ENCODE assay signal across 21 cellular contexts in the genomic region with DNA sequence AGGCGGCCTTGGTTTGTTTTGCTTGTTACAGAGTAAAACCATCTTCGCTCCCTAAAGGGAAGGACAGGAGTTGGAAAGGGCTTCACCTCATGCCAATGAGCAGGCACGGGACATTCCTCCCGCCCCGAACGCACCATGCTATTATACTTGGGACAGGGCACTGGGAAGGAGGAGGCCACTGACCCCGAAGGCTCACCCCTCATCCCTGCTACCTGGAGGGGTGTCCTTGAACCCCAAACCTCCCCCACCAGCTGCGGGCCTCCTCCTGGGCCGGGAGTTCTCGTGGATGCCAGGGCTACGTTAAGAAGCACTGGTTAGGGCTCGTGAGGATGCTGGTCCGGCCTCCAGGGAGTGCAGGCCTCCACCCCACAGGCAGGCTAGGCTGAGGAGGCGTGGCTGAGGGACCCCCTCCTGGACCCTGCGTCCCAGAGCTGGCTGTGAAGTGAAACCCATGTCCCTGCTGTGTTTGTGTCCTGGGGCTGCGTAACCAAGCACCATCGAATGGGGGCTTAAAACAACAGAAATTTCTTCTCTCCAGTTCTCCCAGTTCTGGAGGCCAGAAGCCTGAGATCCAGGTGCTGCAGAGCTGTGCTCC.
"Had no signal": no experiment of that assay in that cellular context is flagged by ENCODE, and none has a peak within 500 bp of the region (broad histone marks: within the 10 kb centered on the region; RNA-seq: fewer than 3 reads in every experiment).

No MANE protein-coding gene starts in this region.

- H3K27me3 ChIP-seq: pancreas, upper lobe of left lung had no signal

- DNase-seq: activated CD4-positive, alpha-beta T cell treated with anti-CD3 and anti-CD28 coated beads, Interleukin-2, amount 50 U/mL, for 1 hour; activated CD8-positive, alpha-beta memory T cell treated with anti-CD3 and anti-CD28 coated beads for 24 hours; activated CD8-positive, alpha-beta memory T cell treated with anti-CD3 and anti-CD28 coated beads, Interleukin-2, amount 50 U/mL, for 4 hours; activated naive CD4-positive, alpha-beta T cell treated with Interleukin-2 at 50 U/mL for 16 hours; activated naive CD8-positive, alpha-beta T cell treated with anti-CD3 and anti-CD28 coated beads for 36 hours; activated T-cell treated with anti-CD3 and anti-CD28 coated beads, Interleukin-2, amount 50 U/mL, for 24 hours; cortex of kidney; kidney; lower lobe of right lung; naive thymus-derived CD8-positive, alpha-beta T cell; SK-N-SH; small intestine; stimulated activated CD4-positive, alpha-beta T cell treated with anti-CD3 and anti-CD28 coated beads, Interleukin-2, amount 100 ng/mL, for 24 hours; upper lobe of left lung had no signal

- H3K9ac ChIP-seq: SK-N-SH had no signal

- H3K4me3 Mint-ChIP-seq: activated naive CD8-positive, alpha-beta T cell treated with anti-CD3 and anti-CD28 coated beads for 36 hours; activated T-cell treated with anti-CD3 and anti-CD28 coated beads, Interleukin-2, amount 50 U/mL, for 24 hours; mesothelial cell of epicardium; naive thymus-derived CD8-positive, alpha-beta T cell; stimulated activated effector memory CD8-positive, alpha-beta T cell treated with anti-CD3 and anti-CD28 coated beads, Interleukin-12 subunit alpha, Interleukin-12 subunit beta, amount 100 ng/mL, for 72 hours had no signal

- H3K4me1 ChIP-seq: pancreas had no signal

- ATAC-seq: activated CD4-positive, CD25-positive, alpha-beta regulatory T cell treated with anti-CD3 and anti-CD28 coated beads, Interleukin-2, amount 50 U/mL, for 24 hours; lower lobe of right lung; naive thymus-derived CD8-positive, alpha-beta T cell; sciatic nerve; stimulated activated effector memory CD8-positive, alpha-beta T cell treated with anti-CD3 and anti-CD28 coated beads, Interleukin-12 subunit alpha, Interleukin-12 subunit beta, amount 100 ng/mL, for 72 hours had no signal

- H3K27ac ChIP-seq: lower lobe of right lung, pancreas, VCaP had no signal

- H3K4me2 ChIP-seq: SK-N-SH had no signal

- H3K27me3 Mint-ChIP-seq: activated naive CD8-positive, alpha-beta T cell treated with anti-CD3 and anti-CD28 coated beads for 36 hours; activated T-cell treated with anti-CD3 and anti-CD28 coated beads, Interleukin-2, amount 50 U/mL, for 24 hours had no signal

- H3K9me3 Mint-ChIP-seq: activated naive CD8-positive, alpha-beta T cell treated with anti-CD3 and anti-CD28 coated beads for 36 hours; activated T-cell treated with anti-CD3 and anti-CD28 coated beads, Interleukin-2, amount 50 U/mL, for 24 hours; activated T-helper 2 cell treated with anti-CD3 and anti-CD28 coated beads, Interferon-gamma antibody, Interleukin-2, Interleukin-4, amounts not matched to agents 10 μg/mL and 5 μg/mL and 100 μg/mL, durations not matched to agents 14 hours and 24 hours and 36 hours; mesothelial cell of epicardium; naive thymus-derived CD8-positive, alpha-beta T cell; stimulated activated effector memory CD8-positive, alpha-beta T cell treated with anti-CD3 and anti-CD28 coated beads, Interleukin-12 subunit alpha, Interleukin-12 subunit beta, amount 100 ng/mL, for 72 hours had no signal

- H3K9me3 ChIP-seq: lower lobe of right lung, pancreas, SK-N-SH, upper lobe of left lung had no signal

- H3K4me1 Mint-ChIP-seq: activated naive CD8-positive, alpha-beta T cell treated with anti-CD3 and anti-CD28 coated beads for 36 hours; stimulated activated effector memory CD8-positive, alpha-beta T cell treated with anti-CD3 and anti-CD28 coated beads, Interleukin-12 subunit alpha, Interleukin-12 subunit beta, amount 100 ng/mL, for 72 hours had no signal

- H3K36me3 ChIP-seq: lower lobe of right lung, pancreas, upper lobe of left lung had no signal

- H3K36me3 Mint-ChIP-seq: activated naive CD8-positive, alpha-beta T cell treated with anti-CD3 and anti-CD28 coated beads for 36 hours; mesothelial cell of epicardium; naive thymus-derived CD8-positive, alpha-beta T cell; stimulated activated effector memory CD8-positive, alpha-beta T cell treated with anti-CD3 and anti-CD28 coated beads, Interleukin-12 subunit alpha, Interleukin-12 subunit beta, amount 100 ng/mL, for 72 hours had no signal

- H3K4me3 ChIP-seq: lower lobe of right lung, pancreas, upper lobe of left lung had no signal

- H3K27ac Mint-ChIP-seq: activated naive CD8-positive, alpha-beta T cell treated with anti-CD3 and anti-CD28 coated beads for 36 hours; activated T-cell treated with anti-CD3 and anti-CD28 coated beads, Interleukin-2, amount 50 U/mL, for 24 hours; activated T-helper 2 cell treated with anti-CD3 and anti-CD28 coated beads, Interferon-gamma antibody, Interleukin-2, Interleukin-4, amounts not matched to agents 10 μg/mL and 5 μg/mL and 100 μg/mL, durations not matched to agents 14 hours and 24 hours and 36 hours; mesothelial cell of epicardium; stimulated activated effector memory CD8-positive, alpha-beta T cell treated with anti-CD3 and anti-CD28 coated beads, Interleukin-12 subunit alpha, Interleukin-12 subunit beta, amount 100 ng/mL, for 72 hours had no signal
